24 cellular contexts compared by ENCODE assay signal in genomic region chr16:25138130-25138529, GRCh38.
"Had no signal": no experiment of that assay in that cellular context is flagged by ENCODE, and none has a peak within 500 bp of the region (broad histone marks: within the 10 kb centered on the region; RNA-seq: fewer than 3 reads in every experiment).

No MANE protein-coding gene starts in this region.

- FAIRE-seq: TTC549 had no signal

- ATAC-seq: activated T-cell treated with anti-CD3 and anti-CD28 coated beads, Interleukin-2, amount 50 U/mL, for 4 hours; left lung; natural killer cell; T-cell had no signal

- H3K36me3 ChIP-seq: uterus had no signal

- H3K27ac Mint-ChIP-seq: activated naive CD8-positive, alpha-beta T cell; activated T-helper 2 cell treated with anti-CD3 and anti-CD28 coated beads, Interferon-gamma antibody, Interleukin-2, Interleukin-4, amounts not matched to agents 10 μg/mL and 5 μg/mL and 100 μg/mL, durations not matched to agents 14 hours and 24 hours and 36 hours; dendritic cell treated with granulocyte-macrophage colony-stimulating factor and Interleukin-4, amounts not matched to agents 40 ng/mL and 50 ng/mL, for 4 days; progenitor cell of endocrine pancreas; T-helper 2 cell treated with Interferon-gamma antibody and Interleukin-4, amounts not matched to agents 5 μg/mL and 100 μg/mL, for 36 hours had no signal

- H3K27me3 Mint-ChIP-seq: activated naive CD8-positive, alpha-beta T cell; dendritic cell treated with granulocyte-macrophage colony-stimulating factor and Interleukin-4, amounts not matched to agents 40 ng/mL and 50 ng/mL, for 4 days; progenitor cell of endocrine pancreas; T-cell had no signal

- H3K4me3 ChIP-seq: left lung, testis, uterus had no signal

- H3K4me1 ChIP-seq: left lung, uterus had no signal

- H3K4me1 Mint-ChIP-seq: immature natural killer cell, T-cell had no signal

- DNase-seq: activated CD4-positive, alpha-beta T cell treated with anti-CD3 and anti-CD28 coated beads for 1 hour; activated CD8-positive, alpha-beta memory T cell treated with anti-CD3 and anti-CD28 coated beads, Interleukin-2, amount 50 U/mL, for 48 hours; activated naive CD4-positive, alpha-beta T cell; activated T-cell treated with anti-CD3 and anti-CD28 coated beads, Interleukin-2, amount 50 U/mL, for 4 hours; amniotic stem cell; effector CD4-positive, alpha-beta T cell; foreskin melanocyte; immature natural killer cell; kidney glomerular epithelial cell; left lung; midbrain; natural killer cell; retina; stimulated activated CD4-positive, alpha-beta T cell treated with anti-CD3 and anti-CD28 coated beads, Interleukin-4, amount 100 ng/mL, for 24 hours; T-cell; testis; trophoblast cell; uterus had no signal

- H3K27ac ChIP-seq: left lung, testis, uterus had no signal

- H3K9me3 Mint-ChIP-seq: activated T-cell treated with anti-CD3 and anti-CD28 coated beads, Interleukin-2, amount 50 U/mL, for 4 hours; activated T-helper 2 cell treated with anti-CD3 and anti-CD28 coated beads, Interferon-gamma antibody, Interleukin-2, Interleukin-4, amounts not matched to agents 10 μg/mL and 5 μg/mL and 100 μg/mL, durations not matched to agents 14 hours and 24 hours and 36 hours; dendritic cell treated with granulocyte-macrophage colony-stimulating factor and Interleukin-4, amounts not matched to agents 40 ng/mL and 50 ng/mL, for 4 days; immature natural killer cell; natural killer cell; T-cell; T-helper 2 cell treated with Interferon-gamma antibody and Interleukin-4, amounts not matched to agents 5 μg/mL and 100 μg/mL, for 36 hours had no signal

- H3K27me3 ChIP-seq: left lung, testis, uterus had no signal

- H3K9me3 ChIP-seq: left lung, testis, uterus had no signal

- H3K4me3 Mint-ChIP-seq: activated naive CD8-positive, alpha-beta T cell; activated T-cell treated with anti-CD3 and anti-CD28 coated beads, Interleukin-2, amount 50 U/mL, for 4 hours; dendritic cell treated with granulocyte-macrophage colony-stimulating factor and Interleukin-4, amounts not matched to agents 40 ng/mL and 50 ng/mL, for 4 days; immature natural killer cell; natural killer cell; T-cell; T-helper 2 cell treated with Interferon-gamma antibody and Interleukin-4, amounts not matched to agents 5 μg/mL and 100 μg/mL, for 36 hours had no signal
